In genomic region chr4:99947608-99948007, GRCh38 we compare ENCODE assay signal across 1 cellular context.
TF ChIP-seq lines count a peak whose summit lies in the region.

No MANE protein-coding gene starts in this region.

TF ChIP-seq in IMR-90, 13 proteins besides CTCF, POLR2A, EP300 and RAD21 (continued from another document):
- TF ChIP-seq, protein P1, sequence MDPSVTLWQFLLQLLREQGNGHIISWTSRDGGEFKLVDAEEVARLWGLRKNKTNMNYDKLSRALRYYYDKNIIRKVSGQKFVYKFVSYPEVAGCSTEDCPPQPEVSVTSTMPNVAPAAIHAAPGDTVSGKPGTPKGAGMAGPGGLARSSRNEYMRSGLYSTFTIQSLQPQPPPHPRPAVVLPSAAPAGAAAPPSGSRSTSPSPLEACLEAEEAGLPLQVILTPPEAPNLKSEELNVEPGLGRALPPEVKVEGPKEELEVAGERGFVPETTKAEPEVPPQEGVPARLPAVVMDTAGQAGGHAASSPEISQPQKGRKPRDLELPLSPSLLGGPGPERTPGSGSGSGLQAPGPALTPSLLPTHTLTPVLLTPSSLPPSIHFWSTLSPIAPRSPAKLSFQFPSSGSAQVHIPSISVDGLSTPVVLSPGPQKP (IDR thresholded peaks at IDR 0.05; ENCODE audit: borderline replicate concordance, low read depth, low read length): no peak
- no peak for TF ChIP-seq MAFK (IDR thresholded peaks at IDR 0.05; ENCODE audit: low read depth, low read length)
- TF ChIP-seq, protein P2, sequence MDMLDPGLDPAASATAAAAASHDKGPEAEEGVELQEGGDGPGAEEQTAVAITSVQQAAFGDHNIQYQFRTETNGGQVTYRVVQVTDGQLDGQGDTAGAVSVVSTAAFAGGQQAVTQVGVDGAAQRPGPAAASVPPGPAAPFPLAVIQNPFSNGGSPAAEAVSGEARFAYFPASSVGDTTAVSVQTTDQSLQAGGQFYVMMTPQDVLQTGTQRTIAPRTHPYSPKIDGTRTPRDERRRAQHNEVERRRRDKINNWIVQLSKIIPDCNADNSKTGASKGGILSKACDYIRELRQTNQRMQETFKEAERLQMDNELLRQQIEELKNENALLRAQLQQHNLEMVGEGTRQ (IDR thresholded peaks at IDR 0.05; ENCODE audit: low read depth, low read length): no peak
- TF ChIP-seq SMC3 (IDR thresholded peaks at IDR 0.05; ENCODE audit: low read depth, low read length): no peak
- TF ChIP-seq MAZ (IDR thresholded peaks at IDR 0.05; ENCODE audit: borderline replicate concordance, low read depth, low read length): no peak
- TF ChIP-seq BHLHE40 (IDR thresholded peaks at IDR 0.05; ENCODE audit: low read depth, low read length): no peak
- no peak for TF ChIP-seq FOS (IDR thresholded peaks at IDR 0.05; ENCODE audit: low read depth, low read length)
- TF ChIP-seq RFX5 (IDR thresholded peaks at IDR 0.05; ENCODE audit: low read depth, low read length): no peak
- TF ChIP-seq NFE2L2 (IDR thresholded peaks at IDR 0.05; ENCODE audit: low read depth, low read length): no peak
- no peak for TF ChIP-seq MXI1 (IDR thresholded peaks at IDR 0.05; ENCODE audit: borderline replicate concordance, low read depth, low read length)
TF ChIP-seq in IMR-90: peak in this region for 0.
